In genomic region chr12:112992541-112993398, GRCh38 we compare ENCODE assay signal across 8 cellular contexts. TPM values are rescaled to one million over a fixed set of nuclear protein-coding genes. Genes with fewer than 3 reads are reported as not detected.
DNase-seq lines count a peak whose midpoint lies in the region; ATAC-seq lines count a peak whose summit lies in the region.

No MANE protein-coding gene starts in this region.

- no peaks in the 10 kb centered on the region for H3K27me3 ChIP-seq in SJCRH30

- H3K36me3 ChIP-seq in SJCRH30, result no peaks in the 10 kb centered on the region

- H3K4me1 ChIP-seq in SJCRH30, result no peaks in the 10 kb centered on the region

- ATAC-seq in HG03520 (IDR thresholded peaks at IDR 0.05; ENCODE audit: unreplicated experiment), result no peak
- ATAC-seq in GM19463 (IDR thresholded peaks at IDR 0.05; ENCODE audit: unreplicated experiment), result no peak

- H3K4me3 ChIP-seq in SJCRH30, result no peak overlapping the region

- intact Hi-C loops in head of caudate nucleus (cut with DNase I), result loop anchor here (2.0 kb wide), 1 partner anchor 40 kb away; no protein-coding TSS in a partner anchor

- H3K27ac ChIP-seq in SJCRH30, result no peak overlapping the region

- H3K9me3 ChIP-seq in SJCRH30 (replicated peaks), result no peaks in the 10 kb centered on the region

- DNase-seq in DMS79 treated with DMSO at 0.1 percent for 48 hours (lab: John Stamatoyannopoulos, UW), result peak; percentile 27
- DNase-seq in LHCN-M2 (ENCODE audit: low read depth), result peak; percentile 71
- DNase-seq in SJCRH30, result peak; percentile 62 to 83
- peak; percentile 67 for DNase-seq in activated naive CD4-positive, alpha-beta T cell treated with anti-CD3 and anti-CD28 coated beads, Interleukin-2, amount 50 U/mL, for 16 hours
- DNase-seq in head of caudate nucleus, result peak in 31 of 42 donors; percentile 21 to 74 (median 52)
- peak; percentile 35 for DNase-seq in putamen (ENCODE audit: low spot score)

RNA-seq across cellular contexts. Expression of gene OAS2, which starts 14.5 kb away (rescaled TPM):
- total RNA-seq in LHCN-M2 (2014; rRNA removed), result 2.9 and 9.9 TPM in 2 replicates
- polyA plus RNA-seq in LHCN-M2 (2012), result 0.38 TPM
- not detected in 2 replicates for total RNA-seq in SJCRH30 (2014; rRNA removed; shearing (Covaris generic))

RNA-seq across cellular contexts. Expression of gene OAS3, which starts 54.5 kb away (rescaled TPM):
- total RNA-seq in LHCN-M2 (2014; rRNA removed), result 9.8 and 13.8 TPM in 2 replicates
- 4.0 TPM for polyA plus RNA-seq in LHCN-M2 (2012)
- total RNA-seq in SJCRH30 (2014; rRNA removed; shearing (Covaris generic)), result 0.45 and 0.76 TPM in 2 replicates
